In genomic region chrX:130174051-130174704, GRCh38 we compare ENCODE assay signal across 8 cellular contexts. TPM values are rescaled to one million over a fixed set of nuclear protein-coding genes. Genes with fewer than 3 reads are reported as not detected.
DNase-seq lines count a peak whose midpoint lies in the region; ATAC-seq lines count a peak whose summit lies in the region.

No MANE protein-coding gene starts in this region.

- peak overlapping the region; percentile 77 for H3K4me2 ChIP-seq in Karpas-422 (ENCODE audit: low read depth, low read length, poor library complexity, severe bottlenecking)

- H3K4me3 Mint-ChIP-seq in central memory CD8-positive, alpha-beta T cell, result peak overlapping the region; percentile 86

- H3K9ac ChIP-seq in Karpas-422 (ENCODE audit: low read length), result peak overlapping the region; percentile 79

- peak overlapping the region; percentile 79 for H3K27ac ChIP-seq in Karpas-422 (ENCODE audit: low read length)
- H3K27ac ChIP-seq in mesodermal cell (ENCODE audit: low read depth, low read length, severe bottlenecking), result peak overlapping the region; percentile 88

- H3K27ac Mint-ChIP-seq in central memory CD8-positive, alpha-beta T cell (ENCODE audit: low read depth), result peak overlapping the region; percentile 82

- H3K9me3 ChIP-seq in Karpas-422 (ENCODE audit: low read length) (no peaks in the 10 kb centered on the region), mesodermal cell (ENCODE audit: control insufficient read depth, low read length) (no peaks in the 10 kb centered on the region)

- H3K4me3 ChIP-seq in Karpas-422 (ENCODE audit: low read length), result no peak overlapping the region; the same call in 1 of the 2 replicates
- H3K4me3 ChIP-seq in mesodermal cell (ENCODE audit: extremely low read depth, insufficient read depth, low read length, poor library complexity, severe bottlenecking), result no peak overlapping the region

- no peaks in the 10 kb centered on the region for H3K27me3 Mint-ChIP-seq in central memory CD8-positive, alpha-beta T cell

- H3K9me2 ChIP-seq in Karpas-422 (replicated peaks; ENCODE audit: insufficient read depth, low read length), result no peaks in the 10 kb centered on the region

- H3K36me3 ChIP-seq in Karpas-422 (ENCODE audit: insufficient read depth, low read length) (no peaks in the 10 kb centered on the region), mesodermal cell (ENCODE audit: control insufficient read depth, insufficient read depth, low read length) (no peaks in the 10 kb centered on the region)

- ATAC-seq in central memory CD8-positive, alpha-beta T cell (replicated peaks; ENCODE audit: extremely low read depth, poor library complexity, severe bottlenecking), result no peak
- no peak for ATAC-seq in HG03354 (IDR thresholded peaks at IDR 0.05; ENCODE audit: poor library complexity, severe bottlenecking, unreplicated experiment)

- peak; percentile 73 for DNase-seq in AG08396 (ENCODE audit: low spot score)
- DNase-seq in Karpas-422, result no peak
- DNase-seq in central memory CD8-positive, alpha-beta T cell (ENCODE audit: low spot score in 2 of 2), result no peak
- DNase-seq in HT-29 (ENCODE audit: low spot score), result no peak
- no peak for DNase-seq in NCI-H345 treated with DMSO at 0.1 percent for 48 hours (lab: John Stamatoyannopoulos, UW; ENCODE audit: unreplicated experiment)
- DNase-seq in NCI-H82 (lab: John Stamatoyannopoulos, UW), result no peak

- no peaks in the 10 kb centered on the region for H3K27me3 ChIP-seq in Karpas-422 (ENCODE audit: low read length)

- peaks cover 7% of the 10 kb centered on the region for H3K36me3 Mint-ChIP-seq in central memory CD8-positive, alpha-beta T cell (ENCODE audit: insufficient read depth)

- no peaks in the 10 kb centered on the region for H3K9me3 Mint-ChIP-seq in central memory CD8-positive, alpha-beta T cell

- 89 to 90% methylated on average over 4 to 8 of the region's 10 CpGs for WGBS in mesodermal cell (ENCODE audit: insufficient coverage in 2 of 2), 2 experiments

- no peaks in the 10 kb centered on the region for H4K20me1 ChIP-seq in Karpas-422 (ENCODE audit: insufficient read depth, low read depth, low read length)

- peaks cover 58% of the 10 kb centered on the region for H3K4me1 ChIP-seq in Karpas-422 (ENCODE audit: low read length)
- H3K4me1 ChIP-seq in mesodermal cell (ENCODE audit: control insufficient read depth, insufficient read depth, low read length, poor library complexity, severe bottlenecking), result peaks cover 7% of the 10 kb centered on the region

- H3K4me1 Mint-ChIP-seq in central memory CD8-positive, alpha-beta T cell, result peaks cover 43% of the 10 kb centered on the region

- H2AFZ ChIP-seq in Karpas-422 (ENCODE audit: low read length), result no peak overlapping the region

- H3K79me2 ChIP-seq in Karpas-422 (ENCODE audit: low read length), result peaks cover 20% of the 10 kb centered on the region; the same call in 1 of the 2 replicates

RNA-seq across cellular contexts. Expression of gene RAB33A, which starts 2.4 kb away (rescaled TPM):
- 10.3 and 25.8 TPM in 2 replicates for total RNA-seq in Karpas-422 (2014; rRNA removed; shearing (Covaris generic); ENCODE audit: low replicate concordance)
- 7.4 TPM for polyA plus RNA-seq in mesodermal cell (2013, experiment 1 of 2)
- polyA plus RNA-seq in mesodermal cell (2013, experiment 2 of 2), result 5.3 TPM
- total RNA-seq in HT-29 (2014; rRNA removed; shearing (Covaris generic)), result not detected in 2 replicates

RNA-seq across cellular contexts. Expression of gene AIFM1, which starts 8.5 kb away (rescaled TPM):
- total RNA-seq in Karpas-422 (2014; rRNA removed; shearing (Covaris generic); ENCODE audit: low replicate concordance), result 25.8 and 37.4 TPM in 2 replicates
- 39.8 TPM for polyA plus RNA-seq in mesodermal cell (2013, experiment 1 of 2)
- polyA plus RNA-seq in mesodermal cell (2013, experiment 2 of 2), result 36.7 TPM
- total RNA-seq in HT-29 (2014; rRNA removed; shearing (Covaris generic)), result 28.4 and 39.7 TPM in 2 replicates

Comparison
In these comparisons a context has a peak if more than half of its experiments do, and no peak if none do; other contexts are left out.
1. RNA of gene RAB33A, which starts 2.4 kb away (total RNA-seq): 10.3 to 25.8 TPM in Karpas-422; not detected in HT-29; every median in the first group is over 10 times any median in the second.